In genomic region chr5:90111354-90112070, GRCh38 we compare ENCODE assay signal across 1 cellular context.
A peak's percentile ranks its signal among the peaks of the same experiment; 100 is the strongest.
TF ChIP-seq lines count a peak whose summit lies in the region.

No MANE protein-coding gene starts in this region.

TF ChIP-seq in GM12878, 131 proteins besides CTCF, POLR2A, EP300 and RAD21:
- peak; percentile 49; the same call in 1 of the 2 replicates for TF ChIP-seq SPI1 (IDR thresholded peaks at IDR 0.05; ENCODE audit: borderline replicate concordance, insufficient read depth, low read depth, low read length)
- no peak for TF ChIP-seq CHD1 (IDR thresholded peaks at IDR 0.05; ENCODE audit: low read depth, low read length)
- TF ChIP-seq MYC (IDR thresholded peaks at IDR 0.05; ENCODE audit: insufficient read depth, insufficient read length, insufficient replicate concordance, low read length, severe bottlenecking) = no peak
